ENCODE assay signal across 19 cellular contexts in the genomic region with DNA sequence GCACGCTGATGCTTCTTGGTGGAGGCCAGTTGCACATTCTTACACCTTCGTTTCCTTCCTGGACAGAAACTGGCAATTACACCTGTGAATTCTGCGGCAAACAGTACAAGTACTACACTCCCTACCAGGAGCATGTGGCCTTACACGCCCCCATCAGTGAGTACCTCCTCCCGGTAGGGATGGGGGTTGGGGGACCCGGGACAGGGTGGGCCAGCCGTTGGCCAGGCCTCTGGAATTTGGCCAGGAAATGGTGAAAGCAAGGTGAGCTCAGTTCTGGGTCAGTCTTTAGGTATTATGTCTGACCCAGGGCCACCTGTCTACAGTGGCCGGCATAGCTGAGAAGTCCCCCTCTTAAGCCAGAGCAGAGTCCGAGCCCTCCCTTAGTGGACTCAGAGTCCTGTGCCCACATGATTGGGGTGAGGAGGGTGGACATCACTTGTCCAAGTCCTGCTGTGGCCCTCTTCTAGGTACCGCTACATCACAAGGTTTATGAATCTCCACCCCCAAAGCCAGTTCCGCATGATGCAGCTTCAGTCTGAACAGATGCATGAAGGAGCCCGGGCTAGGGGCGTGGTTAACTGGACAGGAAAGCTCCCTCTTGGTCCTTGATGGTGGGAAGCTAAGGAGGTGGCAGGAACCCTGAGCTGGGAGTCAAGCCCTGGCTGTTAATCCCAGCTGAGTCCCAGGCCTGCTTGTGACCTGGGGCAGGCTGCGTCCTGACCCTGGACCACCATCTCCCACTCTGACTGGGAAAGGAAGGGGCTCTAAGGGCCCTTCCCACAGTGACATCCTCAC.
DNase-seq lines count a peak whose midpoint lies in the region; ATAC-seq and TF ChIP-seq lines count a peak whose summit lies in the region.
"Had no signal": no experiment of that assay in that cellular context is flagged by ENCODE, and none has a peak within 500 bp of the region (broad histone marks: within the 10 kb centered on the region; RNA-seq: fewer than 3 reads in every experiment).

No MANE protein-coding gene starts in this region.

- intact Hi-C loops in esophagus muscularis mucosa (cut with DNase I): no loop called here
- intact Hi-C loops in activated naive CD4-positive, alpha-beta T cell treated with anti-CD3 and anti-CD28 coated beads for 36 hours (cut with micrococcal nuclease): no loop called here

- POLR2A ChIA-PET in activated naive CD8-positive, alpha-beta T cell treated with anti-CD3 and anti-CD28 coated beads, Interleukin-2, amount 10 ng/mL, durations not matched to agents 7 days and 5 days (lab: Charles Lee): no interaction called here

- CTCF ChIA-PET in activated naive CD4-positive, alpha-beta T cell treated with anti-CD3 and anti-CD28 coated beads for 36 hours (lab: Charles Lee): no interaction called here

- DNase-seq in activated naive CD8-positive, alpha-beta T cell treated with anti-CD3 and anti-CD28 coated beads, Interleukin-2, amount 10 ng/mL, durations not matched to agents 7 days and 5 days: peak; percentile 12
- DNase-seq in activated naive CD8-positive, alpha-beta T cell treated with anti-CD3 and anti-CD28 coated beads, Interleukin-2, amount 50 U/mL, for 24 hours: no peak
- DNase-seq in esophagus muscularis mucosa (ENCODE audit: extremely low spot score): peak; percentile 83
- peak; percentile 76 for DNase-seq in osteocyte (ENCODE audit: extremely low spot score, unreplicated experiment)
- DNase-seq in stimulated activated CD4-positive, alpha-beta T cell treated with anti-CD3 and anti-CD28 coated beads, Interleukin-15, amount 100 ng/mL, for 24 hours: no peak
- DNase-seq in SIG-M5 treated with dmso at 0.1 percent for 504 hours (lab: John Stamatoyannopoulos, UW; ENCODE audit: unreplicated experiment): no peak
- DNase-seq in activated naive CD4-positive, alpha-beta T cell treated with anti-CD3 and anti-CD28 coated beads for 36 hours: no peak
- DNase-seq: activated CD4-positive, CD25-positive, alpha-beta regulatory T cell; activated naive CD4-positive, alpha-beta T cell treated with Interleukin-2 at 50 U/mL for 16 hours; cerebellar nuclear complex; DMS153; effector memory CD4-positive, alpha-beta T cell; NCI-H2107; NCI-H510A; SK-N-SH; substantia nigra had no signal

- H3K4me3 ChIP-seq in esophagus muscularis mucosa: no peak overlapping the region
- H3K4me3 ChIP-seq: ascending aorta had no signal

- H3K9me3 ChIP-seq in esophagus muscularis mucosa: peaks cover 0 to 17% (median 8%) of the 10 kb centered on the region in 4 donors
- H3K9me3 ChIP-seq: SK-N-SH had no signal

- no peak overlapping the region for H3K27ac ChIP-seq in esophagus muscularis mucosa (replicated peaks in 1 of 4)
- H3K27ac ChIP-seq: ascending aorta had no signal

- H3K4me1 Mint-ChIP-seq in activated naive CD8-positive, alpha-beta T cell treated with anti-CD3 and anti-CD28 coated beads, Interleukin-2, amount 10 ng/mL, durations not matched to agents 7 days and 5 days: no peaks in the 10 kb centered on the region
- H3K4me1 Mint-ChIP-seq in activated naive CD8-positive, alpha-beta T cell treated with anti-CD3 and anti-CD28 coated beads, Interleukin-2, amount 50 U/mL, for 24 hours: no peaks in the 10 kb centered on the region
- no peaks in the 10 kb centered on the region for H3K4me1 Mint-ChIP-seq in osteocyte (ENCODE audit: unreplicated experiment)
- no peaks in the 10 kb centered on the region for H3K4me1 Mint-ChIP-seq in activated naive CD4-positive, alpha-beta T cell treated with anti-CD3 and anti-CD28 coated beads for 36 hours (ENCODE audit: low read depth)
- H3K4me1 Mint-ChIP-seq: neural crest cell had no signal

- WGBS in esophagus muscularis mucosa: 98% methylated on average over 10 of the region's 14 CpGs

- H3K4me3 Mint-ChIP-seq in activated naive CD8-positive, alpha-beta T cell treated with anti-CD3 and anti-CD28 coated beads, Interleukin-2, amount 10 ng/mL, durations not matched to agents 7 days and 5 days: no peak overlapping the region
- no peak overlapping the region for H3K4me3 Mint-ChIP-seq in activated naive CD8-positive, alpha-beta T cell treated with anti-CD3 and anti-CD28 coated beads, Interleukin-2, amount 50 U/mL, for 24 hours
- no peak overlapping the region for H3K4me3 Mint-ChIP-seq in osteocyte (ENCODE audit: unreplicated experiment)
- no peak overlapping the region for H3K4me3 Mint-ChIP-seq in activated naive CD4-positive, alpha-beta T cell treated with anti-CD3 and anti-CD28 coated beads for 36 hours
- H3K4me3 Mint-ChIP-seq: CD4-positive, alpha-beta T cell; neural crest cell had no signal

- H3K9me3 Mint-ChIP-seq in activated naive CD8-positive, alpha-beta T cell treated with anti-CD3 and anti-CD28 coated beads, Interleukin-2, amount 10 ng/mL, durations not matched to agents 7 days and 5 days: no peaks in the 10 kb centered on the region
- H3K9me3 Mint-ChIP-seq in activated naive CD8-positive, alpha-beta T cell treated with anti-CD3 and anti-CD28 coated beads, Interleukin-2, amount 50 U/mL, for 24 hours: peaks cover 12% of the 10 kb centered on the region
- peaks cover 16% of the 10 kb centered on the region for H3K9me3 Mint-ChIP-seq in osteocyte (ENCODE audit: unreplicated experiment)
- H3K9me3 Mint-ChIP-seq in activated naive CD4-positive, alpha-beta T cell treated with anti-CD3 and anti-CD28 coated beads for 36 hours: peaks cover 7% of the 10 kb centered on the region

- H3K36me3 Mint-ChIP-seq in activated naive CD8-positive, alpha-beta T cell treated with anti-CD3 and anti-CD28 coated beads, Interleukin-2, amount 10 ng/mL, durations not matched to agents 7 days and 5 days: no peaks in the 10 kb centered on the region
- H3K36me3 Mint-ChIP-seq in activated naive CD8-positive, alpha-beta T cell treated with anti-CD3 and anti-CD28 coated beads, Interleukin-2, amount 50 U/mL, for 24 hours (ENCODE audit: low read depth): no peaks in the 10 kb centered on the region
- peaks cover 67% of the 10 kb centered on the region for H3K36me3 Mint-ChIP-seq in osteocyte (ENCODE audit: unreplicated experiment)
- H3K36me3 Mint-ChIP-seq in activated naive CD4-positive, alpha-beta T cell treated with anti-CD3 and anti-CD28 coated beads for 36 hours (ENCODE audit: low read depth): no peaks in the 10 kb centered on the region

- H3K4me1 ChIP-seq in esophagus muscularis mucosa: no peaks in the 10 kb centered on the region
- H3K4me1 ChIP-seq: ascending aorta had no signal

- TF ChIP-seq CTCF in esophagus muscularis mucosa (IDR thresholded peaks at IDR 0.05) (no peak), osteocyte (IDR thresholded peaks at IDR 0.05) (no peak)

- no peak for ATAC-seq in activated naive CD8-positive, alpha-beta T cell treated with anti-CD3 and anti-CD28 coated beads, Interleukin-2, amount 10 ng/mL, durations not matched to agents 7 days and 5 days (ENCODE audit: low read depth)
- no peak for ATAC-seq in activated naive CD8-positive, alpha-beta T cell treated with anti-CD3 and anti-CD28 coated beads, Interleukin-2, amount 50 U/mL, for 24 hours

- peaks cover 0 to 32% (median 20%) of the 10 kb centered on the region in 4 donors for H3K36me3 ChIP-seq in esophagus muscularis mucosa

- peaks cover 3% of the 10 kb centered on the region for H3K27me3 Mint-ChIP-seq in activated naive CD8-positive, alpha-beta T cell treated with anti-CD3 and anti-CD28 coated beads, Interleukin-2, amount 10 ng/mL, durations not matched to agents 7 days and 5 days
- no peaks in the 10 kb centered on the region for H3K27me3 Mint-ChIP-seq in activated naive CD8-positive, alpha-beta T cell treated with anti-CD3 and anti-CD28 coated beads, Interleukin-2, amount 50 U/mL, for 24 hours
- H3K27me3 Mint-ChIP-seq in osteocyte (ENCODE audit: unreplicated experiment): no peaks in the 10 kb centered on the region
- H3K27me3 Mint-ChIP-seq in activated naive CD4-positive, alpha-beta T cell treated with anti-CD3 and anti-CD28 coated beads for 36 hours (ENCODE audit: low read depth): no peaks in the 10 kb centered on the region
- H3K27me3 Mint-ChIP-seq: CD4-positive, alpha-beta T cell had no signal

- no peak for TF ChIP-seq EP300 in esophagus muscularis mucosa (IDR thresholded peaks at IDR 0.05)

- no peak overlapping the region for H3K27ac Mint-ChIP-seq in activated naive CD8-positive, alpha-beta T cell treated with anti-CD3 and anti-CD28 coated beads, Interleukin-2, amount 10 ng/mL, durations not matched to agents 7 days and 5 days
- H3K27ac Mint-ChIP-seq in activated naive CD8-positive, alpha-beta T cell treated with anti-CD3 and anti-CD28 coated beads, Interleukin-2, amount 50 U/mL, for 24 hours: no peak overlapping the region
- H3K27ac Mint-ChIP-seq in osteocyte (ENCODE audit: unreplicated experiment): no peak overlapping the region
- no peak overlapping the region for H3K27ac Mint-ChIP-seq in activated naive CD4-positive, alpha-beta T cell treated with anti-CD3 and anti-CD28 coated beads for 36 hours
- H3K27ac Mint-ChIP-seq: CD4-positive, alpha-beta T cell had no signal

- no peaks in the 10 kb centered on the region for H3K27me3 ChIP-seq in esophagus muscularis mucosa
- H3K27me3 ChIP-seq: ascending aorta had no signal

- TF ChIP-seq POLR2A in esophagus muscularis mucosa (IDR thresholded peaks at IDR 0.05; ENCODE audit: low read depth): no peak

Comparison
In these comparisons a context has a peak if more than half of its experiments do, and no peak if none do; other contexts are left out.
1. DNase-seq: peak in activated naive CD8-positive, alpha-beta T cell treated with anti-CD3 and anti-CD28 coated beads, Interleukin-2, amount 10 ng/mL, durations not matched to agents 7 days and 5 days (single experiment), esophagus muscularis mucosa (single experiment) and osteocyte (single experiment); none in activated naive CD8-positive, alpha-beta T cell treated with anti-CD3 and anti-CD28 coated beads, Interleukin-2, amount 50 U/mL, for 24 hours (single experiment), stimulated activated CD4-positive, alpha-beta T cell treated with anti-CD3 and anti-CD28 coated beads, Interleukin-15, amount 100 ng/mL, for 24 hours (single experiment), SIG-M5 treated with dmso at 0.1 percent for 504 hours (single experiment) and activated naive CD4-positive, alpha-beta T cell treated with anti-CD3 and anti-CD28 coated beads for 36 hours (single experiment).